ENCODE assay signal across 8 cellular contexts in the genomic region with DNA sequence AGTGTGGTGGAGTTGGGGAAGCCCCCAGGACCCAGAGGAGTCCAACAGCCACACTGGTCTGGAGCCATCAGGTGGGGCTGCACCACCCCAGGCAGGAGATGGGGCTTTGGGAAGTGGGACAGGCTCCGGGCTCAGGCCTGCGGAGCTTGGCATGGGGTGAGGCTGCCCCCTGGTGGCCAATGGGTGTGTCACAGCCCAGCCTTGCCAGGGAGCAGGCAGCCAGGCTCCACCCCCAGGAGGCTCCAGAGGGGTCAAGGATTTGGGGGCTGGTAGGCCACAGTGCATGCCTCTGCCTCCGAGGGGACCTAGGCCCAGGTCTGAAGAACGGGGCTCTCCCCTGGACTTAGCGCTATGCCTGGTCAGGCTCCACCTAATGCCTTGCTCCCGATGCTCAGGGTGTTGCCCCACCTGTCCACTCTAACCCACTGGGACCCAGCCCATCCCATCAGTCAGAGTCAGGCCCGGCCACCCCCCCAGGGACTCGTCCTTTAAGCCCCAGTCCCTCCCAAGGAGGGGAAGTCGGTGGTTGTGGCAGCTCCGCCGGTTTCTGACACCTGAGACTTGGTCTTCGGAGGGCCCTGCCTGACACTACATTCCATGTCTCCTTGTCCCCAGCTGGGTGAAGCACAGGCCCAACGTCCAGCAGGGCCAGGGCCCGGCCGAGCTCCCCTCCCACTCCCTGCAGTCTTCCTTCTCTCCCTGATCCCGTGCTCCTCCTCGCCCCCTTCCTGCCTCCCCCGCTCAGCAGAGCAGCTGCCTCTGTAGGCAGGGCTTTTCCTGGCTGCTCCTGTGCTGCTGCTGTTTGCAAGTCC. TPM values are rescaled to one million over a fixed set of nuclear protein-coding genes. Genes with fewer than 3 reads are reported as not detected.
DNase-seq lines count a peak whose midpoint lies in the region; TF ChIP-seq lines count a peak whose summit lies in the region.

No MANE protein-coding gene starts in this region.

- H3K4me3 ChIP-seq in mesenchymal stem cell (ENCODE audit: insufficient read depth in 1 of 2, low read depth in 1 of 2, low read length in 2 of 2) = no peak overlapping the region

- no peak overlapping the region for H3K27ac Mint-ChIP-seq in activated CD4-positive, alpha-beta memory T cell treated with anti-CD3 and anti-CD28 coated beads, Interleukin-2, amount 10 ng/mL, durations not matched to agents 7 days and 5 days

- H4K91ac ChIP-seq in mesenchymal stem cell (ENCODE audit: low read length) = peak overlapping the region; percentile 47

- H3K4ac ChIP-seq in mesenchymal stem cell (ENCODE audit: low read depth in 1 of 2, low read length in 2 of 2) = no peak overlapping the region

- H3K27ac ChIP-seq in mesenchymal stem cell (ENCODE audit: low read length, poor library complexity, severe bottlenecking) = no peak overlapping the region

- H3K36me3 Mint-ChIP-seq in activated CD4-positive, alpha-beta memory T cell treated with anti-CD3 and anti-CD28 coated beads, Interleukin-2, amount 10 ng/mL, durations not matched to agents 7 days and 5 days (ENCODE audit: low read depth) = no peaks in the 10 kb centered on the region

- peak overlapping the region; percentile 42 for H4K8ac ChIP-seq in mesenchymal stem cell (ENCODE audit: low read length)

- H3K4me1 Mint-ChIP-seq in activated CD4-positive, alpha-beta memory T cell treated with anti-CD3 and anti-CD28 coated beads, Interleukin-2, amount 10 ng/mL, durations not matched to agents 7 days and 5 days = no peaks in the 10 kb centered on the region

- peak; percentile 4 for DNase-seq in NCI-H1092 treated with DMSO at 0.1 percent for 48 hours (lab: John Stamatoyannopoulos, UW)
- no peak for DNase-seq in NCI-H1092 (lab: John Stamatoyannopoulos, UW)
- peak; percentile 90 for DNase-seq in HEK293T (ENCODE audit: extremely low spot score)
- DNase-seq in NCI-H2196 treated with DMSO at 0.1 percent for 48 hours (lab: John Stamatoyannopoulos, UW; ENCODE audit: unreplicated experiment) = peak; percentile 52
- DNase-seq in activated CD4-positive, alpha-beta memory T cell treated with anti-CD3 and anti-CD28 coated beads, Interleukin-2, amount 10 ng/mL, durations not matched to agents 7 days and 5 days = peak; percentile 83
- DNase-seq in effector CD4-positive, alpha-beta T cell = peak; percentile 79
- DNase-seq in mesenchymal stem cell = peak; percentile 63
- DNase-seq in stimulated activated CD8-positive, alpha-beta memory T cell treated with anti-CD3 and anti-CD28 coated beads, Interleukin-15, amount 100 ng/mL, for 1 hour (ENCODE audit: low read depth) = peak; percentile 67

- H3K4me1 ChIP-seq in mesenchymal stem cell (ENCODE audit: control insufficient read depth, insufficient read depth, low read depth, low read length) = peaks cover 8% of the 10 kb centered on the region

- H3K18ac ChIP-seq in mesenchymal stem cell (ENCODE audit: low read depth in 1 of 2, low read length in 2 of 2) = no peak overlapping the region

- H3K27me3 Mint-ChIP-seq in activated CD4-positive, alpha-beta memory T cell treated with anti-CD3 and anti-CD28 coated beads, Interleukin-2, amount 10 ng/mL, durations not matched to agents 7 days and 5 days = no peaks in the 10 kb centered on the region

- no peak overlapping the region for H2BK12ac ChIP-seq in mesenchymal stem cell (ENCODE audit: low read length in 2 of 2)

- no peaks in the 10 kb centered on the region for H3K9me3 Mint-ChIP-seq in activated CD4-positive, alpha-beta memory T cell treated with anti-CD3 and anti-CD28 coated beads, Interleukin-2, amount 10 ng/mL, durations not matched to agents 7 days and 5 days

- no peaks in the 10 kb centered on the region for H3K79me1 ChIP-seq in mesenchymal stem cell (replicated peaks; ENCODE audit: low read length, poor library complexity, severe bottlenecking)

- POLR2A ChIA-PET in HEK293T (lab: Yijun Ruan, JAX) = no interaction called here
- POLR2A ChIA-PET in activated CD4-positive, alpha-beta memory T cell treated with anti-CD3 and anti-CD28 coated beads, Interleukin-2, amount 10 ng/mL, durations not matched to agents 7 days and 5 days (lab: Charles Lee) = interaction anchor here (0.6 kb wide), 1 partner anchor 823 kb away, joined by 3 read pairs; no protein-coding TSS in a partner anchor

- no peak overlapping the region for H2AK5ac ChIP-seq in mesenchymal stem cell (ENCODE audit: low read length, severe bottlenecking)

- H3K27me3 ChIP-seq in mesenchymal stem cell (ENCODE audit: control insufficient read depth in 1 of 2, insufficient read depth in 1 of 2, low read length in 2 of 2) = peaks cover 0 to 16% of the 10 kb centered on the region in 2 experiments

- H3K4me2 ChIP-seq in mesenchymal stem cell (ENCODE audit: low read length, poor library complexity, severe bottlenecking) = peak overlapping the region; percentile 39

- H2BK5ac ChIP-seq in mesenchymal stem cell (ENCODE audit: low read depth, low read length, poor library complexity, severe bottlenecking) = no peak overlapping the region

- no peak overlapping the region for H3K4me3 Mint-ChIP-seq in activated CD4-positive, alpha-beta memory T cell treated with anti-CD3 and anti-CD28 coated beads, Interleukin-2, amount 10 ng/mL, durations not matched to agents 7 days and 5 days

- H3K14ac ChIP-seq in mesenchymal stem cell (ENCODE audit: low read length in 2 of 2) = no peak overlapping the region

- no peak overlapping the region for H2BK120ac ChIP-seq in mesenchymal stem cell (ENCODE audit: low read depth, low read length)

- no peak overlapping the region for H3K9ac ChIP-seq in mesenchymal stem cell (ENCODE audit: low read length)

- H2AFZ ChIP-seq in mesenchymal stem cell (ENCODE audit: low read depth, low read length) = peak overlapping the region; percentile 44

- no peaks in the 10 kb centered on the region for H3K36me3 ChIP-seq in mesenchymal stem cell (ENCODE audit: control insufficient read depth in 1 of 2, insufficient read depth in 2 of 2, low read depth in 1 of 2, low read length in 2 of 2)

- CTCF ChIA-PET in HEK293T (lab: Yijun Ruan, JAX) = interaction anchor here (0.6 kb wide), 1 partner anchor 19 kb away, joined by 5 read pairs; no protein-coding TSS in a partner anchor
- CTCF ChIA-PET in activated CD4-positive, alpha-beta memory T cell treated with anti-CD3 and anti-CD28 coated beads, Interleukin-2, amount 10 ng/mL, durations not matched to agents 7 days and 5 days (lab: Charles Lee) = interaction anchor here (0.6 to 2.6 kb wide), 7 partner anchors 13 to 856 kb away, joined by 3 to 13 read pairs (median 3); a partner anchor contains a TSS

- no peaks in the 10 kb centered on the region for H3K9me3 ChIP-seq in mesenchymal stem cell (ENCODE audit: control insufficient read depth, low read length)

- WGBS in mesenchymal stem cell = 22% methylated on average over 18 of the region's 18 CpGs

- peak overlapping the region; percentile 48 for H2BK15ac ChIP-seq in mesenchymal stem cell (ENCODE audit: low read depth, poor library complexity, severe bottlenecking)

- H3K23ac ChIP-seq in mesenchymal stem cell (ENCODE audit: low read length in 2 of 2) = no peak overlapping the region

TF ChIP-seq in HEK293T, 16 proteins besides CTCF, POLR2A, EP300 and RAD21:
- TF ChIP-seq FOXK2 (IDR thresholded peaks at IDR 0.05) (no peak), HDGF (IDR thresholded peaks at IDR 0.05; ENCODE audit: borderline replicate concordance) (peak; percentile 76; the same call in 1 of the 2 replicates), FOXM1 (IDR thresholded peaks at IDR 0.05; ENCODE audit: borderline replicate concordance) (0 out of 2 replicates have a peak, but pooled peaks have one; percentile 5)

RNA-seq across cellular contexts. Expression of a gene that starts 11.3 kb away (rescaled TPM):
- total RNA-seq in activated CD4-positive, alpha-beta memory T cell treated with anti-CD3 and anti-CD28 coated beads, Interleukin-2, amount 10 ng/mL, durations not matched to agents 7 days and 5 days = 10 to 100 TPM; 13.9 to 14.1 TPM
- 12.8 TPM for polyA plus RNA-seq in mesenchymal stem cell (2013, experiment 1 of 2)
- 13.2 TPM for polyA plus RNA-seq in mesenchymal stem cell (2013, experiment 2 of 2)
